Comparison of ENCODE assay signal across 21 cellular contexts in the genomic region with DNA sequence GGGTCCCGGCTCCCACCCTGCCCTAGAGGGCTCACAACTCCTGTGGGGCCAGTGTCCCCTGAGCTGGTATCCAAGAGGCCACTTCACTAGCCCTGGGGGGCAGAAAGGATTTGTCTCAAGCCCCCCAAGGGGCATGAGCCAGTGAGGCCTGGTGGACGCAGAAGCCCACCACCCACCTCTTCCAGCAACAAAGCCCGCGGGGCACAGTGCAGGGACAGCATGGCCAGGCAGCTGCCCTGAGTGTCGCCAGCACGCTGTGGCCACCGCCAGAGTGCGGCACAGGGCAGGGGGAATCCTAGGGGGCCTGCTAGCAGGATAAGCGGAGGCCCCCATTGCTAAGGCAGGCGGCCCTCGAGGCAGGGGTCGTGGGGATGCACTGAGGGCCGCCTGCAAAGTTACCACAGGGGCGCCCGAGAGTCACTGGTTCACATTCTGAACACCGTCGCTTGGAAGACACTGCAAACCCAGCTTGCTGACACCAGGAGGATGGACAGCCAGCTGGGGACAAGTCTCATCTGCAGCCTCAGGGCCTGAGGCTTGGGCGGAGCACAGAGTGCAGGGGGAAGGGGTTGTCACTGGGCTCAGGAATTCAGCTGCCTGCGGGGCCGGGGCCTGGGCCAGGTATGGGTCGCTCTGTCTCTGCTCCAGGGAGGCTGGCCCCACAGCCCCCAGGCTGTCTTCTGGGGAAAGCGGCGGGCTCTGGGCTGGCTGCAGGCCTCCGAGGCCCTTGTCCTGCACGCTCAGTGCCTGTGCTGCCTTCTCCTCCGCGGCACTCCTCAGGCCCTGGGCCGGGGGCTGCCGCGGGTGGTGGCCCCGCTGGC. TPM values are rescaled to one million over a fixed set of nuclear protein-coding genes. Genes with fewer than 3 reads are reported as not detected.
A peak's percentile ranks its signal among the peaks of the same experiment; 100 is the strongest.
DNase-seq lines count a peak whose midpoint lies in the region; ATAC-seq and TF ChIP-seq lines count a peak whose summit lies in the region.
"Had no signal": no experiment of that assay in that cellular context is flagged by ENCODE, and none has a peak within 500 bp of the region (broad histone marks: within the 10 kb centered on the region; RNA-seq: fewer than 3 reads in every experiment).

No MANE protein-coding gene starts in this region.

- H3K4me3 ChIP-seq in BLaER1 treated with 17β-estradiol and CSF1 and Interleukin-3, amounts not matched to agents 10 nM and 100 nM, result no peak overlapping the region
- no peak overlapping the region for H3K4me3 ChIP-seq in PC-3 (ENCODE audit: low read length)
- H3K4me3 ChIP-seq: coronary artery, GM23248, testis had no signal

- POLR2A ChIA-PET in PC-3 (lab: Charles Lee; ENCODE audit: unreplicated experiment), result no interaction called here
- POLR2A ChIA-PET in activated CD4-positive, alpha-beta T cell treated with anti-CD3 and anti-CD28 coated beads, Interleukin-2, amount 10 ng/mL, durations not matched to agents 7 days and 5 days (lab: Charles Lee), result no interaction called here

- H3K27me3 ChIP-seq in BLaER1 treated with 17β-estradiol and CSF1 and Interleukin-3, amounts not matched to agents 10 nM and 100 nM, result no peaks in the 10 kb centered on the region
- H3K27me3 ChIP-seq in PC-3 (ENCODE audit: low read length), result no peaks in the 10 kb centered on the region
- H3K27me3 ChIP-seq: testis had no signal

- no peak for ATAC-seq in PC-3
- no peak for ATAC-seq in left ventricle myocardium superior
- no peak for ATAC-seq in GM18520 (IDR thresholded peaks at IDR 0.05; ENCODE audit: unreplicated experiment)
- ATAC-seq: activated CD8-positive, alpha-beta T cell treated with anti-CD3 and anti-CD28 coated beads, Interleukin-2, amount 10 ng/mL, durations not matched to agents 7 days and 5 days had no signal

- no peak overlapping the region for H2AFZ ChIP-seq in PC-3 (ENCODE audit: low read length)
- H2AFZ ChIP-seq: GM23248 had no signal

- H3K36me3 Mint-ChIP-seq in activated CD4-positive, alpha-beta T cell treated with anti-CD3 and anti-CD28 coated beads, Interleukin-2, amount 10 ng/mL, durations not matched to agents 7 days and 5 days (ENCODE audit: low read depth), result peaks cover 41% of the 10 kb centered on the region

- H3K27me3 Mint-ChIP-seq in activated CD4-positive, alpha-beta T cell treated with anti-CD3 and anti-CD28 coated beads, Interleukin-2, amount 10 ng/mL, durations not matched to agents 7 days and 5 days, result no peaks in the 10 kb centered on the region
- H3K27me3 Mint-ChIP-seq: activated naive CD8-positive, alpha-beta T cell; activated T-cell treated with anti-CD3 and anti-CD28 coated beads, Interleukin-2, amount 50 U/mL, for 24 hours; brain had no signal

- DNase-seq in PC-3 (peak; percentile 21), left ventricle myocardium superior (peak; percentile 26), posterior vena cava (ENCODE audit: low spot score) (peak; percentile 70), NCI-H1694 (lab: John Stamatoyannopoulos, UW) (no peak)
- DNase-seq in stimulated activated CD4-positive, alpha-beta T cell treated with anti-CD3 and anti-CD28 coated beads, Interleukin-4, amount 100 ng/mL, for 4 hours, result no peak
- no peak for DNase-seq in activated CD4-positive, alpha-beta T cell treated with anti-CD3 and anti-CD28 coated beads, Interleukin-2, amount 10 ng/mL, durations not matched to agents 7 days and 5 days
- DNase-seq: activated CD8-positive, alpha-beta T cell treated with anti-CD3 and anti-CD28 coated beads, Interleukin-2, amount 10 ng/mL, durations not matched to agents 7 days and 5 days; activated T-cell treated with anti-CD3 and anti-CD28 coated beads, Interleukin-2, amount 50 U/mL, for 24 hours; COR-L47; GM23248; NCI-H1092; NCI-H2081; SHP77 treated with DMSO at 0.1 percent for 48 hours; testis had no signal

- peak overlapping the region in 6 of 11 experiments; percentile 27 to 82 (median 79); a peak in 7 of 22 replicates for H3K27ac ChIP-seq in BLaER1 treated with 17β-estradiol and CSF1 and Interleukin-3, amounts not matched to agents 10 nM and 100 nM
- H3K27ac ChIP-seq in PC-3 (ENCODE audit: low read length), result no peak overlapping the region
- H3K27ac ChIP-seq: coronary artery, GM23248, KMS-11, testis had no signal

- H3K9me3 Mint-ChIP-seq in activated CD4-positive, alpha-beta T cell treated with anti-CD3 and anti-CD28 coated beads, Interleukin-2, amount 10 ng/mL, durations not matched to agents 7 days and 5 days, result peaks cover 27% of the 10 kb centered on the region

- peaks cover 0 to 38% (median 15%) of the 10 kb centered on the region in 11 experiments; a peak in 11 of 22 replicates for H4K20me1 ChIP-seq in BLaER1 treated with 17β-estradiol and CSF1 and Interleukin-3, amounts not matched to agents 10 nM and 100 nM
- no peaks in the 10 kb centered on the region for H4K20me1 ChIP-seq in PC-3 (ENCODE audit: low read length)

- no peak for TF ChIP-seq CTCF in PC-3 (conservative IDR thresholded peaks at IDR 0.05; ENCODE audit: low read depth, low read length)

- peaks cover 30 to 70% (median 54%) of the 10 kb centered on the region in 10 experiments for H3K4me1 ChIP-seq in BLaER1 treated with 17β-estradiol and CSF1 and Interleukin-3, amounts not matched to agents 10 nM and 100 nM
- H3K4me1 ChIP-seq in PC-3 (ENCODE audit: insufficient read depth, low read length), result peaks cover 34% of the 10 kb centered on the region
- H3K4me1 ChIP-seq: testis had no signal

- H3K4me3 Mint-ChIP-seq in activated CD4-positive, alpha-beta T cell treated with anti-CD3 and anti-CD28 coated beads, Interleukin-2, amount 10 ng/mL, durations not matched to agents 7 days and 5 days, result no peak overlapping the region
- H3K4me3 Mint-ChIP-seq: activated CD8-positive, alpha-beta T cell treated with anti-CD3 and anti-CD28 coated beads, Interleukin-2, amount 10 ng/mL, durations not matched to agents 7 days and 5 days; activated naive CD8-positive, alpha-beta T cell; activated T-cell treated with anti-CD3 and anti-CD28 coated beads, Interleukin-2, amount 50 U/mL, for 24 hours; brain; mesothelial cell of epicardium had no signal

- no peak overlapping the region for H3K4me2 ChIP-seq in BLaER1 treated with 17β-estradiol and CSF1 and Interleukin-3, amounts not matched to agents 10 nM and 100 nM
- H3K4me2 ChIP-seq in PC-3 (ENCODE audit: low read length), result no peak overlapping the region
- H3K4me2 ChIP-seq: KMS-11 had no signal

- peaks cover 28% of the 10 kb centered on the region for H3K4me1 Mint-ChIP-seq in activated CD4-positive, alpha-beta T cell treated with anti-CD3 and anti-CD28 coated beads, Interleukin-2, amount 10 ng/mL, durations not matched to agents 7 days and 5 days
- H3K4me1 Mint-ChIP-seq: brain had no signal

- 0 out of 22 replicates have a peak overlapping the region, but pooled peaks of 1 of the 11 experiments have one; percentile 4 for H3K9ac ChIP-seq in BLaER1 treated with 17β-estradiol and CSF1 and Interleukin-3, amounts not matched to agents 10 nM and 100 nM
- H3K9ac ChIP-seq in PC-3 (ENCODE audit: low read length), result no peak overlapping the region
- H3K9ac ChIP-seq: GM23248, KMS-11 had no signal

- intact Hi-C loops in PC-3 (cut with micrococcal nuclease), result no loop called here
- intact Hi-C loops in left ventricle myocardium superior (cut with micrococcal nuclease), result no loop called here
- intact Hi-C loops in posterior vena cava (cut with DNase I), result no loop called here

- H3F3A ChIP-seq in PC-3 (ENCODE audit: low read length, unreplicated experiment), result no peaks in the 10 kb centered on the region

- no peaks in the 10 kb centered on the region for H3K9me2 ChIP-seq in PC-3 (replicated peaks; ENCODE audit: low read length)

- peaks cover 47 to 89% (median 85%) of the 10 kb centered on the region in 11 experiments for H3K36me3 ChIP-seq in BLaER1 treated with 17β-estradiol and CSF1 and Interleukin-3, amounts not matched to agents 10 nM and 100 nM
- H3K36me3 ChIP-seq in PC-3 (ENCODE audit: low read depth, low read length), result peaks cover 33% of the 10 kb centered on the region

- H3K79me2 ChIP-seq in PC-3 (ENCODE audit: low read length), result peaks cover 12% of the 10 kb centered on the region

- CTCF ChIA-PET in PC-3 (lab: Charles Lee), result no interaction called here
- CTCF ChIA-PET in activated CD4-positive, alpha-beta T cell treated with anti-CD3 and anti-CD28 coated beads, Interleukin-2, amount 10 ng/mL, durations not matched to agents 7 days and 5 days (lab: Charles Lee), result no interaction called here

- H3K27ac Mint-ChIP-seq in activated CD4-positive, alpha-beta T cell treated with anti-CD3 and anti-CD28 coated beads, Interleukin-2, amount 10 ng/mL, durations not matched to agents 7 days and 5 days, result no peak overlapping the region
- H3K27ac Mint-ChIP-seq: activated CD8-positive, alpha-beta T cell treated with anti-CD3 and anti-CD28 coated beads, Interleukin-2, amount 10 ng/mL, durations not matched to agents 7 days and 5 days; activated naive CD8-positive, alpha-beta T cell; activated T-cell treated with anti-CD3 and anti-CD28 coated beads, Interleukin-2, amount 50 U/mL, for 24 hours; brain; mesothelial cell of epicardium had no signal

- peaks cover 23 to 31% (median 27%) of the 10 kb centered on the region in 11 experiments for H3K9me3 ChIP-seq in BLaER1 treated with 17β-estradiol and CSF1 and Interleukin-3, amounts not matched to agents 10 nM and 100 nM (replicated peaks in 1 of 11)
- peaks cover 20% of the 10 kb centered on the region; the same call in 1 of the 2 replicates for H3K9me3 ChIP-seq in PC-3 (ENCODE audit: low read length)
- H3K9me3 ChIP-seq: testis had no signal

- BruUV-seq in PC-3 (replicated peaks; lab: Mats Ljungman, UMichigan), result no TSS peak

RNA-seq across cellular contexts. Expression of a gene that starts 26.8 kb away (rescaled TPM):
- 54.2 and 66.6 TPM in 2 replicates for total RNA-seq in PC-3 (2014; rRNA removed)
- 7.6 TPM for total RNA-seq in left ventricle myocardium superior
- total RNA-seq in posterior vena cava, result 1 to 10 TPM; 4.5 to 6.5 TPM
- total RNA-seq in activated CD4-positive, alpha-beta T cell treated with anti-CD3 and anti-CD28 coated beads, Interleukin-2, amount 10 ng/mL, durations not matched to agents 7 days and 5 days, result 10 to 100 TPM; 43.8 to 46.8 TPM

Comparison
In these comparisons a context has a peak if more than half of its experiments do, and no peak if none do; other contexts are left out.
1. DNase-seq: peak in PC-3 (single experiment), left ventricle myocardium superior (single experiment) and posterior vena cava (single experiment); none in NCI-H1694 (single experiment), stimulated activated CD4-positive, alpha-beta T cell treated with anti-CD3 and anti-CD28 coated beads, Interleukin-4, amount 100 ng/mL, for 4 hours (0 of 2) and activated CD4-positive, alpha-beta T cell treated with anti-CD3 and anti-CD28 coated beads, Interleukin-2, amount 10 ng/mL, durations not matched to agents 7 days and 5 days (single experiment).